In genomic region chr1:114757455-114758250, GRCh38 we compare ENCODE assay signal across 8 cellular contexts. TPM values are rescaled to one million over a fixed set of nuclear protein-coding genes. Genes with fewer than 3 reads are reported as not detected.
DNase-seq lines count a peak whose midpoint lies in the region; ATAC-seq and TF ChIP-seq lines count a peak whose summit lies in the region.

Gene CSDE1 (minus strand): TSS chr1:114757984. CDS start chr1:114739890, 18,094 bp downstream.

- intact Hi-C loops in T-helper 1 cell treated with Interleukin-12 subunit alpha and Interleukin-12 subunit beta and Interleukin-4 antibody, amounts not matched to agents 30 ng/mL and 1 ng/mL, for 36 hours (cut with micrococcal nuclease) = loop anchor here (1.0 to 10.0 kb wide), 14 partner anchors 23 to 1685 kb away; partner anchors contain the start of genes BCAS2, DCLRE1B, DENND2C and HIPK1
- intact Hi-C loops in heart left ventricle (cut with DNase I) = loop anchor here in 6 of 10 donors (1.0 to 10.0 kb wide), 8 partner anchors 23 to 247 kb away; partner anchors contain the start of genes BCAS2 (in 5 of the 6), NRAS (in 3 of the 6), TRIM33 (in 2 of the 6) and SIKE1 (in 1 of the 6)
- intact Hi-C loops in posterior cingulate gyrus (cut with DNase I) = loop anchor here (1.0 to 5.0 kb wide), 2 partner anchors 41 to 245 kb away; partner anchors contain the start of genes NRAS and TRIM33

- no peaks in the 10 kb centered on the region for H3K9me3 ChIP-seq in heart left ventricle
- no peaks in the 10 kb centered on the region for H3K9me3 ChIP-seq in upper lobe of left lung

- H3K27me3 ChIP-seq in heart left ventricle (no peaks in the 10 kb centered on the region), upper lobe of left lung (no peaks in the 10 kb centered on the region)

- peak; percentile 85 for DNase-seq in GM13977 (ENCODE audit: low spot score)
- peak; percentile 95 for DNase-seq in NCI-H146 treated with DMSO at 0.1 percent for 48 hours (lab: John Stamatoyannopoulos, UW; ENCODE audit: unreplicated experiment)
- DNase-seq in amniotic epithelial cell (ENCODE audit: low read depth) = peak; percentile 98
- DNase-seq in heart left ventricle = peak; percentile 97 to 98 (median 98)
- peak; percentile 93 to 99 (median 96) for DNase-seq in posterior cingulate gyrus
- DNase-seq in upper lobe of left lung = peak; percentile 98 to 99

- whole genome bisulfite sequencing in heart left ventricle, 4 donors = 0 to 1% (median 1%) methylated on average over 29 to 50 of the region's 50 CpGs
- 0% methylated on average over 9 to 50 of the region's 50 CpGs for WGBS in upper lobe of left lung, 2 donors

- H3K4me3 ChIP-seq in heart left ventricle = peak within 1 kb of the TSS; percentile 81 to 99 (median 92)
- H3K4me3 ChIP-seq in upper lobe of left lung = peak within 1 kb of the TSS; percentile 73 to 87 (median 80)

- ATAC-seq in HG02884 (IDR thresholded peaks at IDR 0.05; ENCODE audit: unreplicated experiment) (peak; percentile 62), heart left ventricle (peak; percentile 96 to 97 (median 97)), upper lobe of left lung (ENCODE audit: low FRiP score in 2 of 2) (peak; percentile 98)

- peak within 1 kb of the TSS; percentile 92 to 100 (median 99) for H3K27ac ChIP-seq in heart left ventricle
- H3K27ac ChIP-seq in upper lobe of left lung = peak within 1 kb of the TSS; percentile 98 to 100 (median 100)

- in situ Hi-C loops in GM13977 (cut with MboI; ENCODE audit: low pct_unique_long_range_greater_than_20kb, low sequenced_read_pairs, unreplicated experiment) = no loop called here

- H3K4me1 ChIP-seq in heart left ventricle (peaks cover 18 to 52% (median 41%) of the 10 kb centered on the region in 12 donors), upper lobe of left lung (peaks cover 40 to 52% (median 44%) of the 10 kb centered on the region in 4 donors)

- H3K36me3 ChIP-seq in heart left ventricle = no peaks in the 10 kb centered on the region
- H3K36me3 ChIP-seq in upper lobe of left lung = no peaks in the 10 kb centered on the region

- peak; percentile 41 for TF ChIP-seq CTCF in GM13977 (IDR thresholded peaks at IDR 0.05; ENCODE audit: extremely low read depth, insufficient read depth, missing control alignments)
- TF ChIP-seq CTCF in heart left ventricle (IDR thresholded peaks at IDR 0.05) = peak in 11 of 12 donors; percentile 16 to 59 (median 40)
- peak in 4 of 6 experiments; percentile 10 to 50 (median 40) for TF ChIP-seq CTCF in upper lobe of left lung (IDR thresholded peaks at IDR 0.05)

- TF ChIP-seq POLR2A in heart left ventricle (IDR thresholded peaks at IDR 0.05) (peak in 1 of 2 donors; percentile 90), upper lobe of left lung (IDR thresholded peaks at IDR 0.05) (peak; percentile 51 to 96 (median 84))

- TF ChIP-seq EP300 in upper lobe of left lung (IDR thresholded peaks at IDR 0.05) = peak in 1 of 4 donors; percentile 40

RNA-seq across cellular contexts. Expression of gene CSDE1, which starts in this region (rescaled TPM):
- total RNA-seq in T-helper 1 cell treated with Interleukin-12 subunit alpha and Interleukin-12 subunit beta and Interleukin-4 antibody, amounts not matched to agents 30 ng/mL and 1 ng/mL, for 36 hours = 362 and 387 TPM in 2 replicates
- total RNA-seq in heart left ventricle (1,000 to 10,000 TPM in 2 of 9 donors, 100 to 1,000 TPM in 7; 714 to 1,317 (median 905) TPM), upper lobe of left lung (100 to 1,000 TPM; 223 to 548 (median 373) TPM)
- 100 to 1,000 TPM; 177 to 381 TPM for polyA plus RNA-seq in heart left ventricle

Comparison
In these comparisons a context has a peak if more than half of its experiments do, and no peak if none do; other contexts are left out.
1. Peak in every context shown above with its lines: DNase-seq, ATAC-seq, H3K4me3 ChIP-seq and H3K27ac ChIP-seq.